Comparison of ENCODE assay signal across 16 cellular contexts in the genomic region with DNA sequence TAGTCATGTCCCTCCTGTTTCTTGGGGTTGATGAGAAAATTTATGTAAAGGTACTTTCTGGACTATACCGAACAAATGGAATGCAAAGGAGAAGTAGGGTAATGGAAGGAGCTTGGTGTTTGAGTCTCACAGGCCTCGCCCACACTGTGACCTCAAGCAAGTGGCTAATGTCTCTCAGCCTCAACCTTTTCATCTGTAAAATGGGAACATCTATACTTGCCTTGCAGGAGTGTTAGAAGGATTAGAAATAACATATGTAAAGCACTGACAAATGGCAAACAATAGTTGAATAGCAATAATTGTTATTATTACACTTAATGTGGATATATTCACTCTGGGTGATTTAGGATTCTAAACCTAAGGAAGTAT. TPM values are rescaled to one million over a fixed set of nuclear protein-coding genes. Genes with fewer than 3 reads are reported as not detected.
DNase-seq lines count a peak whose midpoint lies in the region; ATAC-seq and TF ChIP-seq lines count a peak whose summit lies in the region.
"Had no signal": no experiment of that assay in that cellular context is flagged by ENCODE, and none has a peak within 500 bp of the region (broad histone marks: within the 10 kb centered on the region; RNA-seq: fewer than 3 reads in every experiment).

No MANE protein-coding gene starts in this region.

- peaks cover 7% of the 10 kb centered on the region for H3K79me2 ChIP-seq in osteoblast (ENCODE audit: insufficient read depth, low read length)

- H2AFZ ChIP-seq in osteoblast (ENCODE audit: low read length) = no peak overlapping the region

- TF ChIP-seq CTCF in heart left ventricle (IDR thresholded peaks at IDR 0.05) (no peak), dorsolateral prefrontal cortex (IDR thresholded peaks at IDR 0.05 in 54 of 56, conservative IDR thresholded peaks at IDR 0.05 in 2 of 56; ENCODE audit: low read depth in 1 of 56, partially characterized antibody in 56 of 56) (no peak), osteoblast (IDR thresholded peaks at IDR 0.05; ENCODE audit: extremely low read depth, low read depth, low read length) (no peak), uterus (IDR thresholded peaks at IDR 0.05) (no peak)

- peaks cover 3 to 61% (median 39%) of the 10 kb centered on the region in 12 donors for H3K4me1 ChIP-seq in heart left ventricle
- peaks cover 25% of the 10 kb centered on the region for H3K4me1 ChIP-seq in osteoblast (ENCODE audit: insufficient read depth, low read length)
- H3K4me1 ChIP-seq in uterus = peaks cover 0 to 3% of the 10 kb centered on the region in 2 donors

- TF ChIP-seq POLR2A in heart left ventricle (IDR thresholded peaks at IDR 0.05) = no peak
- TF ChIP-seq POLR2A in uterus (IDR thresholded peaks at IDR 0.05) = no peak

- H3K27ac ChIP-seq in heart left ventricle (peak overlapping the region; percentile 76 to 96 (median 82)), dorsolateral prefrontal cortex (peak overlapping the region in 58 of 59 donors; percentile 77 to 97 (median 93)), osteoblast (ENCODE audit: low read depth, low read length) (peak overlapping the region; percentile 99), uterus (peak overlapping the region; percentile 87 to 97)

- H3K27me3 ChIP-seq in heart left ventricle (no peaks in the 10 kb centered on the region), dorsolateral prefrontal cortex (no peaks in the 10 kb centered on the region), osteoblast (ENCODE audit: insufficient read depth, low read length) (no peaks in the 10 kb centered on the region), uterus (no peaks in the 10 kb centered on the region)
- H3K27me3 ChIP-seq: pancreas had no signal

- intact Hi-C loops in heart left ventricle (cut with DNase I) (loop anchor here in 2 of 10 donors (5.0 kb wide), 1 partner anchor 41 kb away; no protein-coding TSS in a partner anchor), Right ventricle myocardium superior (cut with DNase I) (no loop called here), dorsolateral prefrontal cortex (cut with DNase I) (loop anchor here (2.0 to 5.0 kb wide), 4 partner anchors 21 to 51 kb away; partner anchors contain the start of gene SERINC3 (in 1 of the 2)), uterus (cut with DNase I; ENCODE audit: low total_unique reads) (loop anchor here (10.0 kb wide), 1 partner anchor 249 kb away; no protein-coding TSS in a partner anchor)

- H3K4me3 ChIP-seq in heart left ventricle (no peak overlapping the region), dorsolateral prefrontal cortex (peak overlapping the region in 9 of 59 donors; percentile 12 to 45 (median 27)), osteoblast (ENCODE audit: insufficient read depth, low read length) (no peak overlapping the region), uterus (no peak overlapping the region)
- H3K4me3 ChIP-seq: pancreas had no signal

- DNase-seq in heart left ventricle (no peak), Right ventricle myocardium superior (no peak), dorsolateral prefrontal cortex (no peak), osteoblast (ENCODE audit: insufficient read length, low spot score, missing footprints) (no peak), uterus (no peak), SKM-1 treated with dmso at 0.1 percent for 144 hours (lab: John Stamatoyannopoulos, UW; ENCODE audit: unreplicated experiment) (no peak)
- DNase-seq in NK-92 treated with Interleukin-12 subunit alpha and Interleukin-12 subunit beta, amount 100 ng/mL, for 24 hours (lab: John Stamatoyannopoulos, UW) = no peak
- DNase-seq: activated naive CD4-positive, alpha-beta T cell treated with anti-CD3 and anti-CD28 coated beads, Interleukin-2, amount 50 U/mL, for 16 hours; NCI-H1092; NCI-H345; pancreas; RPMI8226; stimulated activated CD4-positive, alpha-beta T cell treated with anti-CD3 and anti-CD28 coated beads, Interleukin-4, amount 100 ng/mL, for 24 hours; stimulated activated naive CD8-positive, alpha-beta T cell treated with anti-CD3 and anti-CD28 coated beads, Interleukin-15, amount 100 ng/mL, for 72 hours had no signal

- H4K20me1 ChIP-seq in osteoblast (ENCODE audit: insufficient read depth, low read length) = no peaks in the 10 kb centered on the region

- no peak for ATAC-seq in heart left ventricle
- ATAC-seq in Right ventricle myocardium superior (ENCODE audit: poor library complexity) = no peak
- no peak for ATAC-seq in HG02798 (IDR thresholded peaks at IDR 0.05; ENCODE audit: poor library complexity, unreplicated experiment)
- ATAC-seq: left colon; stimulated activated naive CD8-positive, alpha-beta T cell treated with anti-CD3 and anti-CD28 coated beads, Interleukin-15, amount 100 ng/mL, for 72 hours had no signal

- H3K4me2 ChIP-seq in osteoblast (ENCODE audit: insufficient read depth, low read length) = peak overlapping the region; percentile 89

- H3K36me3 ChIP-seq in heart left ventricle (no peaks in the 10 kb centered on the region), osteoblast (ENCODE audit: insufficient read depth, low read length) (no peaks in the 10 kb centered on the region), uterus (no peaks in the 10 kb centered on the region)
- H3K36me3 ChIP-seq: pancreas had no signal

- no peaks in the 10 kb centered on the region for H3K9me3 ChIP-seq in heart left ventricle
- H3K9me3 ChIP-seq in osteoblast (ENCODE audit: low read depth, low read length) = no peaks in the 10 kb centered on the region
- H3K9me3 ChIP-seq in uterus = no peaks in the 10 kb centered on the region
- H3K9me3 ChIP-seq: pancreas had no signal

- 75 to 84% (median 78%) methylated on average over 2 of the region's 2 CpGs for WGBS in heart left ventricle, 4 donors

RNA-seq across cellular contexts. Expression of gene PKIG, which starts 8.9 kb away (rescaled TPM):
- total RNA-seq in heart left ventricle (100 to 1,000 TPM; 156 to 286 (median 200) TPM), Right ventricle myocardium superior (180 TPM), dorsolateral prefrontal cortex (100 to 1,000 TPM in 6 of 120 experiments, 10 to 100 TPM in 114; 35.0 to 115 (median 72.9) TPM), osteoblast (94.6 and 107 TPM in 2 replicates), uterus (100 to 1,000 TPM in 3 of 4 donors, 10 to 100 TPM in 1; 67.1 to 250 (median 145) TPM)
- polyA plus RNA-seq in heart left ventricle = 100 to 1,000 TPM; 155 to 213 TPM

RNA-seq across cellular contexts. Expression of gene SERINC3, which starts 51.6 kb away (rescaled TPM):
- 100 to 1,000 TPM in 4 of 9 donors, 10 to 100 TPM in 5; 85.5 to 114 (median 97.7) TPM for total RNA-seq in heart left ventricle
- 10 to 100 TPM; 32.9 to 89.8 TPM for polyA plus RNA-seq in heart left ventricle
- 84.4 TPM for total RNA-seq in Right ventricle myocardium superior
- 100 to 1,000 TPM; 107 to 236 (median 191) TPM for total RNA-seq in dorsolateral prefrontal cortex
- 167 and 191 TPM in 2 replicates for total RNA-seq in osteoblast
- 100 to 1,000 TPM in 1 of 4 donors, 10 to 100 TPM in 3; 44.1 to 113 (median 58.3) TPM for total RNA-seq in uterus
